Comparison of ENCODE assay signal across 33 cellular contexts in genomic region chr20:63035284-63036185, GRCh38. TPM values are rescaled to one million over a fixed set of nuclear protein-coding genes. Genes with fewer than 3 reads are reported as not detected.
A peak's percentile ranks its signal among the peaks of the same experiment; 100 is the strongest.
DNase-seq lines count a peak whose midpoint lies in the region; ATAC-seq, FAIRE-seq and TF ChIP-seq lines count a peak whose summit lies in the region.
"Had no signal": no experiment of that assay in that cellular context is flagged by ENCODE, and none has a peak within 500 bp of the region (broad histone marks: within the 10 kb centered on the region; RNA-seq: fewer than 3 reads in every experiment).

No MANE protein-coding gene starts in this region.

- POLR2A ChIA-PET in HepG2 (lab: Yijun Ruan, JAX): no interaction called here

- H2AFZ ChIP-seq in HepG2 (ENCODE audit: low read length) (no peak overlapping the region), Karpas-422 (ENCODE audit: low read length) (no peak overlapping the region)

- H3K79me2 ChIP-seq in HepG2 (ENCODE audit: insufficient read depth, low read length): no peaks in the 10 kb centered on the region
- H3K79me2 ChIP-seq in Karpas-422 (ENCODE audit: low read length): no peaks in the 10 kb centered on the region

- H3K36me3 ChIP-seq in NT2/D1 (ENCODE audit: insufficient read depth, insufficient read length, low read length) (no peaks in the 10 kb centered on the region), HepG2 (replicated peaks in 1 of 2; ENCODE audit: control insufficient read depth in 1 of 2, insufficient read depth in 2 of 2, low read length in 2 of 2) (no peaks in the 10 kb centered on the region), upper lobe of right lung (no peaks in the 10 kb centered on the region), Karpas-422 (ENCODE audit: insufficient read depth, low read length) (no peaks in the 10 kb centered on the region)
- H3K36me3 ChIP-seq: suprapubic skin, upper lobe of left lung had no signal

- H3K4me2 ChIP-seq in HepG2 (ENCODE audit: low read depth, low read length) (no peak overlapping the region), Karpas-422 (ENCODE audit: low read depth, low read length, poor library complexity, severe bottlenecking) (no peak overlapping the region)

- H3K27me3 ChIP-seq in NT2/D1 (ENCODE audit: insufficient read depth, insufficient read length) (peaks cover 9% of the 10 kb centered on the region), HepG2 (ENCODE audit: control insufficient read depth in 1 of 2, insufficient read depth in 2 of 2, low read length in 2 of 2) (peaks cover 40 to 87% of the 10 kb centered on the region in 2 experiments), upper lobe of right lung (peaks cover 59% of the 10 kb centered on the region), Karpas-422 (ENCODE audit: low read length) (no peaks in the 10 kb centered on the region)
- H3K27me3 ChIP-seq: upper lobe of left lung had no signal

- TF ChIP-seq CTCF in HepG2 (CRISPR knock-in tag; IDR thresholded peaks at IDR 0.05) (no peak), upper lobe of right lung (IDR thresholded peaks at IDR 0.05) (no peak)

- DNase-seq in cardiac septum (ENCODE audit: low spot score) (peak; percentile 59), left cardiac atrium (no peak), NT2/D1 (ENCODE audit: low read depth, low spot score) (no peak), HepG2 (ENCODE audit: low spot score) (no peak), upper lobe of right lung (peak; percentile 60), GM19239 (ENCODE audit: insufficient read length, low spot score) (no peak), LoVo (ENCODE audit: low spot score) (no peak), Karpas-422 (no peak)
- DNase-seq: activated CD4-positive, alpha-beta T cell treated with anti-CD3 and anti-CD28 coated beads, Interleukin-2, amount 10 ng/mL, durations not matched to agents 24 days and 14 days; activated gamma-delta T cell; activated naive CD8-positive, alpha-beta T cell treated with anti-CD3 and anti-CD28 coated beads, Interleukin-2, amount 50 U/mL, for 24 hours; cortex of kidney; effector memory CD4-positive, alpha-beta T cell; hypothalamus; immature natural killer cell; midbrain; NCI-H1694; NCI-H446; stimulated activated naive B cell treated with anti-CD40 and anti-IgM and Interleukin-4, amounts not matched to agents 10 μg/mL and 1 μg/mL and 100 μg/mL, for 72 hours had no signal

- H3K4me1 ChIP-seq in NT2/D1 (ENCODE audit: insufficient read depth, insufficient read length): peaks cover 26% of the 10 kb centered on the region
- H3K4me1 ChIP-seq in HepG2 (ENCODE audit: insufficient read depth, low read length): no peaks in the 10 kb centered on the region
- H3K4me1 ChIP-seq in upper lobe of right lung: no peaks in the 10 kb centered on the region
- H3K4me1 ChIP-seq in Karpas-422 (ENCODE audit: low read length): peaks cover 38% of the 10 kb centered on the region

- CTCF ChIA-PET in HepG2 (lab: Yijun Ruan, JAX; ENCODE audit: low intra/inter-chr PET ratio, low total read pairs): no interaction called here

- H3K9ac ChIP-seq in NT2/D1 (ENCODE audit: insufficient read length, low read depth): peak overlapping the region; percentile 10
- H3K9ac ChIP-seq in HepG2 (ENCODE audit: insufficient read depth, low read depth, low read length): no peak overlapping the region
- H3K9ac ChIP-seq in Karpas-422 (ENCODE audit: low read length): no peak overlapping the region

- intact Hi-C loops in cardiac septum (cut with DNase I) (no loop called here), left cardiac atrium (cut with DNase I) (no loop called here), HepG2 (cut with micrococcal nuclease; ENCODE audit: unreplicated experiment) (no loop called here), upper lobe of right lung (cut with DNase I) (no loop called here)

- H3K27ac ChIP-seq in HepG2 (ENCODE audit: extremely low read length, insufficient read depth, low read length) (no peak overlapping the region), upper lobe of right lung (no peak overlapping the region), Karpas-422 (ENCODE audit: low read length) (no peak overlapping the region)
- H3K27ac ChIP-seq: epithelial cell of prostate, suprapubic skin, upper lobe of left lung had no signal

- TF ChIP-seq EP300 in HepG2 (IDR thresholded peaks at IDR 0.05; ENCODE audit: low read depth in 2 of 2, low read length in 2 of 2) (no peak), HepG2 (CRISPR knock-in tag; IDR thresholded peaks at IDR 0.05; ENCODE audit: borderline replicate concordance) (no peak)

- no peak for TF ChIP-seq RAD21 in HepG2 (CRISPR knock-in tag; IDR thresholded peaks at IDR 0.05)

- BruUV-seq in HepG2 (replicated peaks; lab: Mats Ljungman, UMichigan): no TSS peak

- in situ Hi-C loops in HepG2 (cut with HindIII; ENCODE audit: extremely low pct_ligation_motif_present, low pct_unique_long_range_greater_than_20kb): no loop called here

- H3K9me3 ChIP-seq in NT2/D1 (ENCODE audit: insufficient read depth, low read length): no peaks in the 10 kb centered on the region
- H3K9me3 ChIP-seq in HepG2 (ENCODE audit: low read length): no peaks in the 10 kb centered on the region
- H3K9me3 ChIP-seq in upper lobe of right lung: no peaks in the 10 kb centered on the region
- H3K9me3 ChIP-seq in Karpas-422 (ENCODE audit: low read length): no peaks in the 10 kb centered on the region
- H3K9me3 ChIP-seq: suprapubic skin, upper lobe of left lung had no signal

- WGBS in HepG2 (ENCODE audit: low lambda C conversion rate): 36% methylated on average over 31 of the region's 35 CpGs

- ATAC-seq in left cardiac atrium (no peak), HepG2 (peak; percentile 47), upper lobe of right lung (peak; percentile 10)
- ATAC-seq: activated naive CD8-positive, alpha-beta T cell treated with anti-CD3 and anti-CD28 coated beads, Interleukin-2, amount 50 U/mL, for 24 hours; naive thymus-derived CD8-positive, alpha-beta T cell; stimulated activated naive B cell treated with anti-CD40 and anti-IgM and Interleukin-4, amounts not matched to agents 10 μg/mL and 1 μg/mL and 100 μg/mL, for 72 hours had no signal

- H3K9me2 ChIP-seq in Karpas-422 (replicated peaks; ENCODE audit: insufficient read depth, low read length): no peaks in the 10 kb centered on the region

- H3K4me3 ChIP-seq in NT2/D1 (ENCODE audit: insufficient read length, low read depth) (no peak overlapping the region), HepG2 (replicated peaks in 1 of 3; ENCODE audit: insufficient read depth in 1 of 3, low read depth in 2 of 3, low read length in 3 of 3) (no peak overlapping the region), upper lobe of right lung (no peak overlapping the region), Karpas-422 (ENCODE audit: low read length) (no peak overlapping the region)
- H3K4me3 ChIP-seq: suprapubic skin, upper lobe of left lung had no signal

- no peak for TF ChIP-seq POLR2A in HepG2 (IDR thresholded peaks at IDR 0.05; ENCODE audit: insufficient read depth in 1 of 2, low read depth in 2 of 2, low read length in 2 of 2)

- no peaks in the 10 kb centered on the region; the same call in 1 of the 2 replicates for H4K20me1 ChIP-seq in HepG2 (ENCODE audit: insufficient read depth, low read length)
- no peaks in the 10 kb centered on the region for H4K20me1 ChIP-seq in Karpas-422 (ENCODE audit: insufficient read depth, low read depth, low read length)

- FAIRE-seq in HepG2 (lab: Jason Lieb, UNC): no peak
- FAIRE-seq in GM19239 (lab: Jason Lieb, UNC): no peak
- FAIRE-seq: GM12892 had no signal

TF ChIP-seq in HepG2, 621 proteins besides CTCF, POLR2A, EP300 and RAD21:
- peak; percentile 67; the same call in 1 of the 2 replicates for TF ChIP-seq MNT (IDR thresholded peaks at IDR 0.05)
- no peak for TF ChIP-seq ZKSCAN1 (IDR thresholded peaks at IDR 0.05; ENCODE audit: low read length)

RNA-seq across cellular contexts. Expression of gene BHLHE23, which starts 28.8 kb away (rescaled TPM):
- not detected for total RNA-seq in cardiac septum
- not detected for total RNA-seq in left cardiac atrium
- not detected in 2 replicates for total RNA-seq in HepG2 (2016; rRNA removed; fragmentation: Illumina TruSeq; extraction: Trizol)
- total RNA-seq in HepG2 (2016; cell fraction: cytosol; rRNA removed; fragmentation: Illumina TruSeq; extraction: Trizol; ENCODE audit: low read depth): not detected in 2 replicates
- not detected in 2 replicates for total RNA-seq in HepG2 (2016; cell fraction: insoluble cytoplasmic fraction; rRNA removed; fragmentation: Illumina TruSeq; extraction: Trizol)
- total RNA-seq in HepG2 (2016; cell fraction: membrane; rRNA removed; fragmentation: Illumina TruSeq; extraction: Trizol): not detected in 2 replicates
- not detected in 2 replicates for total RNA-seq in HepG2 (2016; cell fraction: nucleus; rRNA removed; fragmentation: Illumina TruSeq; extraction: Trizol)
- polyA plus RNA-seq in HepG2 (2011; rRNA removed): not detected in 2 replicates
- not detected in 2 replicates for polyA plus RNA-seq in HepG2 (2011; cell fraction: cytosol; rRNA removed)
- polyA plus RNA-seq in HepG2 (2011; cell fraction: nucleus; rRNA removed): not detected in 2 replicates
- not detected in 2 replicates for polyA plus RNA-seq in HepG2 (2012)
- polyA plus RNA-seq in HepG2 (2016; cell fraction: cytosol; fragmentation: Illumina TruSeq; extraction: Trizol; ENCODE audit: low read depth): not detected in 2 replicates
- polyA plus RNA-seq in HepG2 (2016; cell fraction: insoluble cytoplasmic fraction; fragmentation: Illumina TruSeq; extraction: Trizol; ENCODE audit: low read depth): not detected in 2 replicates
- not detected in 2 replicates for polyA plus RNA-seq in HepG2 (2016; cell fraction: membrane; fragmentation: Illumina TruSeq; extraction: Trizol; ENCODE audit: low read depth)
- polyA plus RNA-seq in HepG2 (2016; cell fraction: nucleus; fragmentation: Illumina TruSeq; extraction: Trizol; ENCODE audit: insufficient read depth, low read depth): not detected in 2 replicates
- polyA minus RNA-seq in HepG2 (2011; rRNA and poly(A)+ RNA removed; ENCODE audit: low replicate concordance): not detected in 2 replicates
- not detected in 2 replicates for polyA minus RNA-seq in HepG2 (2011; cell fraction: cytosol; rRNA and poly(A)+ RNA removed)
- polyA minus RNA-seq in HepG2 (2011; cell fraction: nucleus; rRNA and poly(A)+ RNA removed): not detected in 2 replicates
- not detected for total RNA-seq in upper lobe of right lung
- not detected in 2 replicates for total RNA-seq in Karpas-422 (2014; rRNA removed; shearing (Covaris generic); ENCODE audit: low replicate concordance)
- total RNA-seq: A172; activated CD4-positive, alpha-beta T cell treated with anti-CD3 and anti-CD28 coated beads, Interleukin-2, amount 10 ng/mL, durations not matched to agents 24 days and 14 days; activated CD8-positive, alpha-beta memory T cell treated with anti-CD3 and anti-CD28 coated beads for 36 hours; CD4-positive, alpha-beta memory T cell; naive thymus-derived CD8-positive, alpha-beta T cell; omental fat pad; pulmonary artery endothelial cell; RPMI7951; SK-MEL-5; skeletal muscle tissue; suprapubic skin; upper lobe of left lung had no signal
- polyA plus RNA-seq: CD4-positive, alpha-beta memory T cell; IgD-negative memory B cell; immature natural killer cell; naive thymus-derived CD8-positive, alpha-beta T cell had no signal

Comparison
In these comparisons a context has a peak if more than half of its experiments do, and no peak if none do; other contexts are left out.
1. DNase-seq: peak in cardiac septum (single experiment) and upper lobe of right lung (single experiment); none in left cardiac atrium (single experiment), NT2/D1 (single experiment), HepG2 (single experiment), GM19239 (single experiment), LoVo (single experiment) and Karpas-422 (single experiment).
2. ATAC-seq: peak in HepG2 (single experiment) and upper lobe of right lung (single experiment); none in left cardiac atrium (0 of 2).